In genomic region chr9:109314011-109314531, GRCh38 we compare ENCODE assay signal across 1 cellular context.
TF ChIP-seq lines count a peak whose summit lies in the region.

No MANE protein-coding gene starts in this region.

TF ChIP-seq in HepG2, 621 proteins besides CTCF, POLR2A, EP300 and RAD21 (continued from another document and continues in another):
- TF ChIP-seq PRDM15 (CRISPR knock-in tag; IDR thresholded peaks at IDR 0.05) (peak; percentile 40; the same call in 1 of the 2 replicates), SP5 (CRISPR knock-in tag; IDR thresholded peaks at IDR 0.05; ENCODE audit: borderline replicate concordance, low read depth) (0 out of 2 replicates have a peak, but pooled peaks have one; percentile 13), ZNF264 (CRISPR knock-in tag; IDR thresholded peaks at IDR 0.05) (peak; percentile 7; the same call in 1 of the 2 replicates), GFI1 (CRISPR knock-in tag; IDR thresholded peaks at IDR 0.05; ENCODE audit: borderline replicate concordance) (no peak), ZNF281 (CRISPR knock-in tag; IDR thresholded peaks at IDR 0.05; ENCODE audit: borderline replicate concordance) (peak; percentile 65; the same call in 1 of the 2 replicates), ZBTB7A (CRISPR knock-in tag; IDR thresholded peaks at IDR 0.05) (no peak), ZNF629 (CRISPR knock-in tag; conservative IDR thresholded peaks at IDR 0.05) (no peak), SMAD3 (CRISPR knock-in tag; IDR thresholded peaks at IDR 0.05) (0 out of 2 replicates have a peak, but pooled peaks have one; percentile 29), SRY (CRISPR knock-in tag; IDR thresholded peaks at IDR 0.05) (0 out of 2 replicates have a peak, but pooled peaks have one; percentile 31), DRAP1 (CRISPR knock-in tag; IDR thresholded peaks at IDR 0.05) (0 out of 2 replicates have a peak, but pooled peaks have one; percentile 3), KDM3A (CRISPR knock-in tag; IDR thresholded peaks at IDR 0.05; ENCODE audit: low read depth) (no peak), RXRB (CRISPR knock-in tag; IDR thresholded peaks at IDR 0.05; ENCODE audit: borderline replicate concordance) (peak; percentile 46; the same call in 1 of the 2 replicates), ZNF33A (CRISPR knock-in tag; IDR thresholded peaks at IDR 0.05; ENCODE audit: borderline replicate concordance) (no peak), ZNF251 (CRISPR knock-in tag; IDR thresholded peaks at IDR 0.05) (no peak), AFF4 (CRISPR knock-in tag; IDR thresholded peaks at IDR 0.05) (no peak), NR0B2 (CRISPR knock-in tag; IDR thresholded peaks at IDR 0.05) (0 out of 2 replicates have a peak, but pooled peaks have one; percentile 45), SAP130 (CRISPR knock-in tag; IDR thresholded peaks at IDR 0.05; ENCODE audit: low read depth) (peak; percentile 35), JDP2 (CRISPR knock-in tag; IDR thresholded peaks at IDR 0.05; ENCODE audit: borderline replicate concordance) (no peak), ZUFSP (CRISPR knock-in tag; IDR thresholded peaks at IDR 0.05; ENCODE audit: borderline replicate concordance) (no peak), ZFP91 (CRISPR knock-in tag; IDR thresholded peaks at IDR 0.05; ENCODE audit: borderline replicate concordance) (no peak), ZNF510 (CRISPR knock-in tag; IDR thresholded peaks at IDR 0.05; ENCODE audit: low read depth) (no peak), DNMT1 (CRISPR knock-in tag; IDR thresholded peaks at IDR 0.05) (no peak), PAF1 (CRISPR knock-in tag; IDR thresholded peaks at IDR 0.05) (no peak), CREB1 (IDR thresholded peaks at IDR 0.05) (no peak), CREB1 (CRISPR knock-in tag; IDR thresholded peaks at IDR 0.05) (0 out of 2 replicates have a peak, but pooled peaks have one; percentile 24), ZKSCAN1 (IDR thresholded peaks at IDR 0.05; ENCODE audit: low read length) (no peak), FOXO1 (CRISPR knock-in tag; IDR thresholded peaks at IDR 0.05) (no peak), FOXP4 (CRISPR knock-in tag; IDR thresholded peaks at IDR 0.05) (0 out of 2 replicates have a peak, but pooled peaks have one; percentile 19), ZFY (CRISPR knock-in tag; IDR thresholded peaks at IDR 0.05) (peak; percentile 26; the same call in 1 of the 2 replicates), JUND (CRISPR knock-in tag; IDR thresholded peaks at IDR 0.05) (no peak), KDM2A (CRISPR knock-in tag; IDR thresholded peaks at IDR 0.05; ENCODE audit: borderline replicate concordance, low read depth) (no peak), SIX1 (CRISPR knock-in tag; IDR thresholded peaks at IDR 0.05; ENCODE audit: borderline replicate concordance) (peak; percentile 53; the same call in 1 of the 2 replicates), ELF4 (CRISPR knock-in tag; IDR thresholded peaks at IDR 0.05; ENCODE audit: borderline replicate concordance) (no peak), ZNF609 (CRISPR knock-in tag; IDR thresholded peaks at IDR 0.05; ENCODE audit: borderline replicate concordance) (no peak)
